Comparison of ENCODE assay signal across 16 cellular contexts in the genomic region with DNA sequence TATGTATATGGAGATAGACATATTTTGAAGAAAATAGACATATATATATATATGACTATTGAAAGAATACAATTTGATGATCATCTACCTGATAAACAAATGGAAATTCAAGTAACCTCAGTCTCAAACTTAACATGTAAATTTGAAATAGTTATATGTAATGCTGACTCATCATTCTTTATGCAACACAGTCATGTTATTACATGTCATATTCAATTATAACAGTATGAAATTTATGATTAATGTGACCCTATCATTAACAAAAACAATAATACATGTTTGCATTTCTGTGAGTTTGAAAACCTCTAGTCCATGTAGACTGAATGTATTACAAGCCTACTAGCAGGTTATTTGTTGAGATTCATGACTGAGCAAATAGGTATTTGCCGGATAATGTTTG.
A peak's percentile ranks its signal among the peaks of the same experiment; 100 is the strongest.
DNase-seq lines count a peak whose midpoint lies in the region; ATAC-seq, FAIRE-seq and TF ChIP-seq lines count a peak whose summit lies in the region.
"Had no signal": no experiment of that assay in that cellular context is flagged by ENCODE, and none has a peak within 500 bp of the region (broad histone marks: within the 10 kb centered on the region; RNA-seq: fewer than 3 reads in every experiment).

No MANE protein-coding gene starts in this region.

- in situ Hi-C loops in HepG2 (cut with HindIII; ENCODE audit: extremely low pct_ligation_motif_present, low pct_unique_long_range_greater_than_20kb) (no loop called here), K562 (cut with MboI) (no loop called here)

- CTCF ChIA-PET in HepG2 (lab: Yijun Ruan, JAX; ENCODE audit: low intra/inter-chr PET ratio, low total read pairs) (no interaction called here), K562 (lab: Yijun Ruan, JAX; ENCODE audit: low intra/inter-chr PET ratio) (no interaction called here)

- H3K9ac ChIP-seq in HepG2 (ENCODE audit: insufficient read depth, low read depth, low read length): no peak overlapping the region
- H3K9ac ChIP-seq in K562 (ENCODE audit: insufficient read depth in 1 of 2, low read depth in 2 of 2, low read length in 2 of 2): no peak overlapping the region
- H3K9ac ChIP-seq: GM23248 had no signal

- no peak for DNase-seq in HepG2 (ENCODE audit: low spot score)
- DNase-seq in right lobe of liver: no peak
- no peak for DNase-seq in K562 (ENCODE audit: extremely low read depth in 1 of 4, low spot score in 3 of 4)
- peak; percentile 13 to 25 for DNase-seq in foreskin keratinocyte
- DNase-seq in NCI-H1105 (lab: John Stamatoyannopoulos, UW): no peak
- DNase-seq in left cardiac atrium: no peak
- DNase-seq: 8988T; C1 segment of cervical spinal cord; Calu3; CD4-positive, alpha-beta T cell; DMS 273 treated with DMSO at 0.1 percent for 48 hours; GM23248; H9 had no signal

- POLR2A ChIA-PET in HepG2 (lab: Yijun Ruan, JAX) (no interaction called here), K562 (lab: Yijun Ruan, JAX) (no interaction called here)

- no peaks in the 10 kb centered on the region for H3K4me1 ChIP-seq in HepG2 (ENCODE audit: insufficient read depth, low read length)
- H3K4me1 ChIP-seq in right lobe of liver: no peaks in the 10 kb centered on the region
- H3K4me1 ChIP-seq in K562 (replicated peaks in 1 of 2; ENCODE audit: control insufficient read depth in 2 of 2, insufficient read depth in 2 of 2, low read length in 2 of 2): no peaks in the 10 kb centered on the region
- H3K4me1 ChIP-seq in foreskin keratinocyte: peaks cover 32% of the 10 kb centered on the region

- TF ChIP-seq RAD21 in HepG2 (CRISPR knock-in tag; IDR thresholded peaks at IDR 0.05) (no peak), K562 (CRISPR knock-in tag; conservative IDR thresholded peaks at IDR 0.05 in 1 of 2, IDR thresholded peaks at IDR 0.05 in 1 of 2) (no peak)

- H3K9me3 ChIP-seq in HepG2 (ENCODE audit: low read length) (no peaks in the 10 kb centered on the region), right lobe of liver (no peaks in the 10 kb centered on the region), K562 (replicated peaks; ENCODE audit: control insufficient read depth, insufficient read depth, low read depth, low read length) (no peaks in the 10 kb centered on the region)

- H3K79me2 ChIP-seq in HepG2 (ENCODE audit: insufficient read depth, low read length) (no peaks in the 10 kb centered on the region), K562 (ENCODE audit: control insufficient read depth, insufficient read depth, low read length) (no peaks in the 10 kb centered on the region)

- WGBS in HepG2 (ENCODE audit: low lambda C conversion rate): 4% methylated on average over 1 of the region's 1 CpG
- WGBS in right lobe of liver (ENCODE audit: insufficient coverage, low coverage, low lambda C conversion rate, missing lambda C conversion rate): 75% methylated on average over 1 of the region's 1 CpG
- 0% methylated on average over 1 of the region's 1 CpG for WGBS in K562 (ENCODE audit: insufficient coverage, low coverage, missing lambda C conversion rate)

- no peak for TF ChIP-seq POLR2A in HepG2 (IDR thresholded peaks at IDR 0.05; ENCODE audit: insufficient read depth in 1 of 2, low read depth in 2 of 2, low read length in 2 of 2)
- no peak for TF ChIP-seq POLR2A in right lobe of liver (IDR thresholded peaks at IDR 0.05)
- TF ChIP-seq POLR2A in K562 (conservative IDR thresholded peaks at IDR 0.05): no peak

- H3K27me3 ChIP-seq in HepG2 (ENCODE audit: control insufficient read depth in 1 of 2, insufficient read depth in 2 of 2, low read length in 2 of 2): no peaks in the 10 kb centered on the region
- peaks cover 0 to 8% of the 10 kb centered on the region in 2 donors for H3K27me3 ChIP-seq in right lobe of liver
- no peaks in the 10 kb centered on the region for H3K27me3 ChIP-seq in K562 (ENCODE audit: control insufficient read depth in 2 of 2, insufficient read depth in 2 of 2, low read length in 2 of 2)
- H3K27me3 ChIP-seq in foreskin keratinocyte: no peaks in the 10 kb centered on the region

- H4K20me1 ChIP-seq in HepG2 (ENCODE audit: insufficient read depth, low read length) (no peaks in the 10 kb centered on the region), K562 (replicated peaks; ENCODE audit: control insufficient read depth, insufficient read depth, low read length) (no peaks in the 10 kb centered on the region)

- intact Hi-C loops in HepG2 (cut with micrococcal nuclease; ENCODE audit: unreplicated experiment): no loop called here
- intact Hi-C loops in right lobe of liver (cut with DNase I): no loop called here
- intact Hi-C loops in K562 (cut with micrococcal nuclease): no loop called here
- intact Hi-C loops in left cardiac atrium (cut with DNase I): no loop called here

- no peak overlapping the region for H3K27ac ChIP-seq in HepG2 (ENCODE audit: extremely low read length, insufficient read depth, low read length)
- H3K27ac ChIP-seq in right lobe of liver: no peak overlapping the region
- H3K27ac ChIP-seq in K562 (ENCODE audit: extremely low read depth, low read depth, low read length): no peak overlapping the region
- no peak overlapping the region for H3K27ac ChIP-seq in foreskin keratinocyte
- H3K27ac ChIP-seq: GM23248 had no signal

- BruUV-seq in HepG2 (replicated peaks; lab: Mats Ljungman, UMichigan) (no TSS peak), K562 (replicated peaks; lab: Mats Ljungman, UMichigan) (no TSS peak)

- no peak overlapping the region for H2AFZ ChIP-seq in HepG2 (ENCODE audit: low read length)
- H2AFZ ChIP-seq in K562 (ENCODE audit: low read depth, low read length): no peak overlapping the region
- H2AFZ ChIP-seq: GM23248 had no signal

- H3K36me3 ChIP-seq in HepG2 (replicated peaks in 1 of 2; ENCODE audit: control insufficient read depth in 1 of 2, insufficient read depth in 2 of 2, low read length in 2 of 2): no peaks in the 10 kb centered on the region
- no peaks in the 10 kb centered on the region for H3K36me3 ChIP-seq in right lobe of liver
- no peaks in the 10 kb centered on the region for H3K36me3 ChIP-seq in K562 (ENCODE audit: control insufficient read depth, insufficient read depth, low read length)

- no peak for TF ChIP-seq EP300 in HepG2 (IDR thresholded peaks at IDR 0.05; ENCODE audit: low read depth in 2 of 2, low read length in 2 of 2)
- no peak for TF ChIP-seq EP300 in HepG2 (CRISPR knock-in tag; IDR thresholded peaks at IDR 0.05; ENCODE audit: borderline replicate concordance)
- TF ChIP-seq EP300 in K562 (IDR thresholded peaks at IDR 0.05; ENCODE audit: low read length): no peak

- no peaks in the 10 kb centered on the region for H3K9me1 ChIP-seq in K562 (ENCODE audit: control insufficient read depth, insufficient read depth, low read length)

- no peak for TF ChIP-seq CTCF in HepG2 (CRISPR knock-in tag; IDR thresholded peaks at IDR 0.05)
- TF ChIP-seq CTCF in right lobe of liver (IDR thresholded peaks at IDR 0.05): no peak
- TF ChIP-seq CTCF in K562 (IDR thresholded peaks at IDR 0.05 in 2 of 3, conservative IDR thresholded peaks at IDR 0.05 in 1 of 3; ENCODE audit: insufficient read depth in 2 of 3, low read depth in 1 of 3, low read length in 3 of 3): no peak
- TF ChIP-seq CTCF in foreskin keratinocyte (conservative IDR thresholded peaks at IDR 0.05): no peak

- no peak for ATAC-seq in HepG2
- ATAC-seq in right lobe of liver: no peak
- no peak for ATAC-seq in K562
- no peak for ATAC-seq in foreskin keratinocyte
- no peak for ATAC-seq in GM19395 (IDR thresholded peaks at IDR 0.05; ENCODE audit: unreplicated experiment)
- ATAC-seq in left cardiac atrium: no peak
- ATAC-seq: GM12878 had no signal

- H3K4me2 ChIP-seq in HepG2 (ENCODE audit: low read depth, low read length) (no peak overlapping the region), K562 (ENCODE audit: insufficient read depth, low read length) (no peak overlapping the region)

- H3K4me3 ChIP-seq in HepG2 (replicated peaks in 1 of 3; ENCODE audit: insufficient read depth in 1 of 3, low read depth in 2 of 3, low read length in 3 of 3): no peak overlapping the region
- H3K4me3 ChIP-seq in right lobe of liver: no peak overlapping the region
- H3K4me3 ChIP-seq in K562: no peak overlapping the region
- H3K4me3 ChIP-seq: GM12878, GM23248 had no signal

- no peak for FAIRE-seq in HepG2 (lab: Jason Lieb, UNC)
- no peak for FAIRE-seq in K562 (lab: Jason Lieb, UNC)
- FAIRE-seq: GM12878, GM18507 had no signal

TF ChIP-seq in HepG2, 621 proteins besides CTCF, POLR2A, EP300 and RAD21:
- TF ChIP-seq MAFF (IDR thresholded peaks at IDR 0.05; ENCODE audit: low read depth, low read length) (peak; percentile 99), MAFK (conservative IDR thresholded peaks at IDR 0.05 in 1 of 2, IDR thresholded peaks at IDR 0.05 in 1 of 2; ENCODE audit: low read length in 2 of 2) (peak; percentile 98 to 100), PHB2 (IDR thresholded peaks at IDR 0.05; ENCODE audit: partially characterized antibody) (no peak)
TF ChIP-seq in HepG2: peak in this region for 2.

TF ChIP-seq in K562, 482 proteins besides CTCF, POLR2A, EP300 and RAD21 (continues in another document):
- TF ChIP-seq NFE2 (IDR thresholded peaks at IDR 0.05; ENCODE audit: low read depth) (no peak), MAFF (IDR thresholded peaks at IDR 0.05; ENCODE audit: low read length) (peak; percentile 89), MAFK (IDR thresholded peaks at IDR 0.05; ENCODE audit: low read length) (peak; percentile 97), PHTF2 (CRISPR knock-in tag; IDR thresholded peaks at IDR 0.05) (no peak), MAFG (tag; conservative IDR thresholded peaks at IDR 0.05) (peak; percentile 73), ZNF561 (CRISPR knock-in tag; conservative IDR thresholded peaks at IDR 0.05) (no peak), ZBTB26 (CRISPR knock-in tag; IDR thresholded peaks at IDR 0.05) (no peak)

Comparison
In these comparisons a context has a peak if more than half of its experiments do, and no peak if none do; other contexts are left out.
1. DNase-seq: peak in foreskin keratinocyte (2 of 2); none in HepG2 (single experiment), right lobe of liver (0 of 3), K562 (0 of 4), NCI-H1105 (single experiment) and left cardiac atrium (single experiment).
2. Of the 241 proteins assayed by ChIP-seq in both HepG2 and K562: peak only in HepG2: none; only in K562: MAFG; in both: MAFF and MAFK; in neither: 238.